In the genomic region with DNA sequence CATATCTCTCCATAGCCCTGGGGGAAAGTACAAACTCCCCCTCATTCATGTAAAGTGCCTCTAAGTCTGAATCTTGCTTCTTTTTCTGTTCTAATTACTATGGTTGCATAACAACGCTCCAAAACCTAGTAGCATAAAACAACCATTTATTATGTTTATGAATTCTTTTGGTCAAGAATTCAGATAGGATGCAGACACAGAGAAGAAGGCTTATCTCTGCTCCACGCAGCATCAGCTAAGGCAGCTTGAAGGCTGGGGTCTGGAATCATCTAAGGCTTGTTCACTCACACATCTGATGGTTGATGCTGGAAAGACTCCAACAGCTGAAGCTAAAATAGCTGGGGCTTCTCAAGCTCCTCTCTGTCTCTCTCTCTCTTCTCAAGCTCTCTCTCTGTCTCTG, we compare ENCODE assay signal across 15 cellular contexts.
DNase-seq lines count a peak whose midpoint lies in the region; ATAC-seq and TF ChIP-seq lines count a peak whose summit lies in the region.
"Had no signal": no experiment of that assay in that cellular context is flagged by ENCODE, and none has a peak within 500 bp of the region (broad histone marks: within the 10 kb centered on the region; RNA-seq: fewer than 3 reads in every experiment).

No MANE protein-coding gene starts in this region.

- no peak overlapping the region for H4K5ac ChIP-seq in mesendoderm (ENCODE audit: low read length)

- H2AK5ac ChIP-seq in mesendoderm (ENCODE audit: low read length) = no peak overlapping the region

- H3K9me3 Mint-ChIP-seq in natural killer cell treated with Interleukin-12 subunit alpha and Interleukin-12 subunit beta and Interleukin-15 and Interleukin-18, amount 100 ng/mL, for 72 hours = no peaks in the 10 kb centered on the region

- no peaks in the 10 kb centered on the region; the same call in 1 of the 2 replicates for H3K36me3 ChIP-seq in HAP-1 (replicated peaks)
- H3K36me3 ChIP-seq in mesendoderm (ENCODE audit: control insufficient read depth, insufficient read depth, low read length) = no peaks in the 10 kb centered on the region

- H3K9me3 ChIP-seq in HAP-1 = no peaks in the 10 kb centered on the region
- H3K9me3 ChIP-seq: A549, Caco-2 had no signal

- H3K27me3 ChIP-seq in HAP-1 (ENCODE audit: low read depth) (no peaks in the 10 kb centered on the region), mesendoderm (ENCODE audit: insufficient read depth, low read length, poor library complexity) (no peaks in the 10 kb centered on the region)

- no peak overlapping the region for H4K8ac ChIP-seq in mesendoderm (ENCODE audit: low read depth, low read length)

- H3K4me3 ChIP-seq in HAP-1 (no peak overlapping the region), mesendoderm (ENCODE audit: low read length) (no peak overlapping the region)
- H3K4me3 ChIP-seq: A549, GM23248 had no signal

- no peak overlapping the region for H3K56ac ChIP-seq in mesendoderm (ENCODE audit: low read length)

- no peak for TF ChIP-seq CTCF in omental fat pad (IDR thresholded peaks at IDR 0.05)

- H3K27ac ChIP-seq in mesendoderm (ENCODE audit: low read depth, low read length) = no peak overlapping the region
- H3K27ac ChIP-seq: 22Rv1, A549, C4-2B, GM23248 had no signal

- H3K23ac ChIP-seq in mesendoderm (ENCODE audit: low read length) = no peak overlapping the region

- no peaks in the 10 kb centered on the region for H3K36me3 Mint-ChIP-seq in natural killer cell treated with Interleukin-12 subunit alpha and Interleukin-12 subunit beta and Interleukin-15 and Interleukin-18, amount 100 ng/mL, for 72 hours

- WGBS in mesendoderm (ENCODE audit: extremely low coverage, insufficient coverage, low lambda C conversion rate) = no CpG with 5 or more reads among the region's 2 CpGs

- H3K27me3 Mint-ChIP-seq in natural killer cell treated with Interleukin-12 subunit alpha and Interleukin-12 subunit beta and Interleukin-15 and Interleukin-18, amount 100 ng/mL, for 72 hours = peaks cover 15 to 22% of the 10 kb centered on the region in 2 donors
- H3K27me3 Mint-ChIP-seq: CD4-positive, alpha-beta T cell had no signal

- ATAC-seq in omental fat pad (ENCODE audit: low FRiP score) = no peak
- ATAC-seq in natural killer cell treated with Interleukin-12 subunit alpha and Interleukin-12 subunit beta and Interleukin-15 and Interleukin-18, amount 100 ng/mL, for 72 hours = no peak
- ATAC-seq: A549 had no signal

- H3K79me1 ChIP-seq in mesendoderm (ENCODE audit: low read length) = no peaks in the 10 kb centered on the region

- no peak overlapping the region for H3K27ac Mint-ChIP-seq in natural killer cell treated with Interleukin-12 subunit alpha and Interleukin-12 subunit beta and Interleukin-15 and Interleukin-18, amount 100 ng/mL, for 72 hours
- H3K27ac Mint-ChIP-seq: CD4-positive, alpha-beta T cell had no signal

- H3K4me3 Mint-ChIP-seq in natural killer cell treated with Interleukin-12 subunit alpha and Interleukin-12 subunit beta and Interleukin-15 and Interleukin-18, amount 100 ng/mL, for 72 hours = no peak overlapping the region
- H3K4me3 Mint-ChIP-seq: CD4-positive, alpha-beta T cell had no signal

- no peak overlapping the region for H2BK120ac ChIP-seq in mesendoderm (ENCODE audit: low read depth, low read length)

- no peak overlapping the region for H3K4me2 ChIP-seq in mesendoderm (ENCODE audit: low read length)
- H3K4me2 ChIP-seq: A549 had no signal

- H3K18ac ChIP-seq in mesendoderm (ENCODE audit: low read length) = no peak overlapping the region

- no peak overlapping the region for H3K4ac ChIP-seq in mesendoderm (ENCODE audit: low read depth, low read length)

- no peak overlapping the region for H2BK15ac ChIP-seq in mesendoderm (replicated peaks; ENCODE audit: low read depth)

- H2BK5ac ChIP-seq in mesendoderm (ENCODE audit: low read length) = no peak overlapping the region

- H3K4me1 ChIP-seq in HAP-1 = peaks cover 7% of the 10 kb centered on the region
- H3K4me1 ChIP-seq in mesendoderm (ENCODE audit: control insufficient read depth, low read depth, low read length) = no peaks in the 10 kb centered on the region
- H3K4me1 ChIP-seq: A549, Caco-2 had no signal

- H3K79me2 ChIP-seq in mesendoderm (ENCODE audit: control insufficient read depth, insufficient read depth, low read length) = no peaks in the 10 kb centered on the region

- no peaks in the 10 kb centered on the region for H3K4me1 Mint-ChIP-seq in natural killer cell treated with Interleukin-12 subunit alpha and Interleukin-12 subunit beta and Interleukin-15 and Interleukin-18, amount 100 ng/mL, for 72 hours (ENCODE audit: low read depth in 2 of 2)

- H3K9ac ChIP-seq in mesendoderm (ENCODE audit: low read length) = no peak overlapping the region
- H3K9ac ChIP-seq: GM23248 had no signal

- DNase-seq in HAP-1 (ENCODE audit: low spot score in 2 of 2) (peak; percentile 36 to 63), fibroblast of peridontal ligament (ENCODE audit: extremely low read depth) (peak; percentile 8), myocyte (ENCODE audit: low read depth) (peak; percentile 6), superior temporal gyrus (ENCODE audit: extremely low spot score) (peak; percentile 4), mesendoderm (no peak), omental fat pad (ENCODE audit: low spot score) (no peak)
- DNase-seq in natural killer cell treated with Interleukin-12 subunit alpha and Interleukin-12 subunit beta and Interleukin-15 and Interleukin-18, amount 100 ng/mL, for 72 hours (ENCODE audit: low spot score) = no peak
- DNase-seq: AML-193; Caco-2; CD4-positive, alpha-beta T cell; GM23248; IMR-90 had no signal

- in situ Hi-C loops in HAP-1 (cut with MboI; ENCODE audit: low sequenced_read_pairs) = no loop called here

Comparison
In these comparisons a context has a peak if more than half of its experiments do, and no peak if none do; other contexts are left out.
1. DNase-seq: peak in HAP-1 (2 of 2), fibroblast of peridontal ligament (single experiment), myocyte (single experiment) and superior temporal gyrus (single experiment); none in mesendoderm (single experiment), omental fat pad (single experiment) and natural killer cell treated with Interleukin-12 subunit alpha and Interleukin-12 subunit beta and Interleukin-15 and Interleukin-18, amount 100 ng/mL, for 72 hours (single experiment).